In the genomic region with DNA sequence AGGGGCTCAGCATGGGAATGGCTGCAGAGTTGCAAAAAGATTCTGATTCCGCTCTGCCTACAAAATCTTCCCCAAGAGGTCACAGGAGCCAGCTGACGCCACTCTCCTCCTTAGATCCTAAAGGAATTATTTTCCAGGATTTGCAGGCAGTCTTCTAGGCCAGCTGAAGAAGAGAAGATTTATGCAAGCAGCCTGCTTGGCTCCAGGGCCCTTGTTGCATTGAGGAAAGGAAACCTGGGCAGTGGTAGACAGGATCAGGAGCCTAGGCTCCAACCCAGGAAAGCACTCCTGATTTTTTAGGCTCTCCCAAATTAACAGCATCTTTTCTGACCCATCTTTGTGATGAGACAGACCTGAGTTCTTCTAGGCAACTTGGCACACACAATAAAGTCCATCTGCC, we compare ENCODE assay signal across 13 cellular contexts.
A peak's percentile ranks its signal among the peaks of the same experiment; 100 is the strongest.
DNase-seq lines count a peak whose midpoint lies in the region; ATAC-seq, FAIRE-seq and TF ChIP-seq lines count a peak whose summit lies in the region.
"Had no signal": no experiment of that assay in that cellular context is flagged by ENCODE, and none has a peak within 500 bp of the region (broad histone marks: within the 10 kb centered on the region; RNA-seq: fewer than 3 reads in every experiment).

No MANE protein-coding gene starts in this region.

- TF ChIP-seq RAD21 in H1 (IDR thresholded peaks at IDR 0.05 in 1 of 2, conservative IDR thresholded peaks at IDR 0.05 in 1 of 2; ENCODE audit: low read depth in 2 of 2, low read length in 2 of 2) = peak in 1 of 2 experiments; percentile 13; a peak in 1 of 4 replicates
- TF ChIP-seq RAD21 in HepG2 (CRISPR knock-in tag; IDR thresholded peaks at IDR 0.05) = no peak

- H3K4me3 ChIP-seq in GM23338 (no peak overlapping the region), H1 (ENCODE audit: extremely low read depth in 1 of 4, insufficient read depth in 2 of 4, low read depth in 3 of 4, low read length in 4 of 4) (no peak overlapping the region), HepG2 (replicated peaks in 1 of 3; ENCODE audit: insufficient read depth in 1 of 3, low read depth in 2 of 3, low read length in 3 of 3) (no peak overlapping the region)
- H3K4me3 ChIP-seq: SK-N-MC had no signal

- no TSS peak for BruUV-seq in HepG2 (replicated peaks; lab: Mats Ljungman, UMichigan)

- H3K14ac ChIP-seq in H1 (ENCODE audit: insufficient read length) = no peak overlapping the region

- TF ChIP-seq EP300 in H1 (IDR thresholded peaks at IDR 0.05; ENCODE audit: borderline replicate concordance in 1 of 2, low read depth in 2 of 2, low read length in 2 of 2) = no peak
- no peak for TF ChIP-seq EP300 in HepG2 (IDR thresholded peaks at IDR 0.05; ENCODE audit: low read depth in 2 of 2, low read length in 2 of 2)
- no peak for TF ChIP-seq EP300 in HepG2 (CRISPR knock-in tag; IDR thresholded peaks at IDR 0.05; ENCODE audit: borderline replicate concordance)

- 0 out of 2 replicates have a peak overlapping the region, but pooled peaks have one; percentile 48 for H2BK5ac ChIP-seq in H1 (ENCODE audit: low read depth, low read length)

- no peaks in the 10 kb centered on the region for H3K9me2 ChIP-seq in GM23338 (ENCODE audit: insufficient read depth)

- CTCF ChIA-PET in H1 (lab: Charles Lee; ENCODE audit: partially characterized antibody) = interaction anchor here (0.6 to 2.1 kb wide), 4 partner anchors 13 to 937 kb away, joined by 3 to 6 read pairs (median 3); no protein-coding TSS in a partner anchor
- CTCF ChIA-PET in HepG2 (lab: Yijun Ruan, JAX; ENCODE audit: low intra/inter-chr PET ratio, low total read pairs) = no interaction called here

- H3K56ac ChIP-seq in H1 (replicated peaks; ENCODE audit: insufficient read length, low read depth, low read length) = no peak overlapping the region

- peak; percentile 32 for DNase-seq in GM23338 (ENCODE audit: low spot score)
- peak; percentile 44 for DNase-seq in NCI-H2227 treated with DMSO at 0.1 percent for 48 hours (lab: John Stamatoyannopoulos, UW)
- no peak for DNase-seq in H1 (ENCODE audit: low read depth in 1 of 2, low spot score in 2 of 2)
- no peak for DNase-seq in 8988T
- no peak for DNase-seq in HepG2 (ENCODE audit: low spot score)
- no peak for DNase-seq in NCI-H774 (lab: John Stamatoyannopoulos, UW)
- no peak for DNase-seq in ACHN
- DNase-seq: CD4-positive, CD25-positive, alpha-beta regulatory T cell; NCI-H1048; NCI-H1694 treated with DMSO at 0.1 percent for 48 hours had no signal

- no peaks in the 10 kb centered on the region for H3K23me2 ChIP-seq in H1 (ENCODE audit: low read depth, low read length)

- H2AFZ ChIP-seq in GM23338 = peak overlapping the region; percentile 67; the same call in 1 of the 2 replicates
- H2AFZ ChIP-seq in H1 (ENCODE audit: low read length) = peak overlapping the region; percentile 96; the same call in 1 of the 2 replicates
- H2AFZ ChIP-seq in HepG2 (ENCODE audit: low read length) = no peak overlapping the region

- H2BK20ac ChIP-seq in H1 (ENCODE audit: low read length) = peak overlapping the region; percentile 23; the same call in 1 of the 2 replicates

- H3F3A ChIP-seq in GM23338 (replicated peaks; ENCODE audit: low read depth) = no peaks in the 10 kb centered on the region

- H3K27me3 Mint-ChIP-seq in GM23338 (ENCODE audit: insufficient read depth, low read depth, poor library complexity) (peaks cover 3% of the 10 kb centered on the region), nephron (ENCODE audit: low read depth) (no peaks in the 10 kb centered on the region)

- ATAC-seq in GM23338 (peak; percentile 75), HepG2 (no peak)

- H4K91ac ChIP-seq in H1 (replicated peaks; ENCODE audit: insufficient read length, low read length) = no peak overlapping the region

- H3K27ac ChIP-seq in GM23338 (ENCODE audit: low read depth) (no peak overlapping the region), H1 (ENCODE audit: low read depth, low read length) (no peak overlapping the region), HepG2 (ENCODE audit: extremely low read length, insufficient read depth, low read length) (no peak overlapping the region)
- H3K27ac ChIP-seq: SK-N-MC had no signal

- H4K20me1 ChIP-seq in GM23338 (replicated peaks; ENCODE audit: insufficient read depth) = no peaks in the 10 kb centered on the region
- no peaks in the 10 kb centered on the region for H4K20me1 ChIP-seq in H1 (replicated peaks in 1 of 2; ENCODE audit: control insufficient read depth in 1 of 2, insufficient read depth in 2 of 2, low read length in 2 of 2)
- H4K20me1 ChIP-seq in HepG2 (ENCODE audit: insufficient read depth, low read length) = no peaks in the 10 kb centered on the region

- H3K79me1 ChIP-seq in H1 (ENCODE audit: low read depth, low read length) = no peaks in the 10 kb centered on the region

- H3K23ac ChIP-seq in H1 (ENCODE audit: insufficient read length) = no peak overlapping the region

- H4K8ac ChIP-seq in H1 (ENCODE audit: extremely low read depth, insufficient read depth, low read length) = no peak overlapping the region

- no peak for TF ChIP-seq CTCF in GM23338 (conservative IDR thresholded peaks at IDR 0.05; ENCODE audit: low read depth in 2 of 2)
- TF ChIP-seq CTCF in H1 (IDR thresholded peaks at IDR 0.05; ENCODE audit: control extremely low read depth in 1 of 3, insufficient read depth in 1 of 3, low read depth in 1 of 3, low read length in 3 of 3) = no peak
- no peak for TF ChIP-seq CTCF in nephron (IDR thresholded peaks at IDR 0.05; ENCODE audit: unreplicated experiment in 3 of 3)
- TF ChIP-seq CTCF in HepG2 (CRISPR knock-in tag; IDR thresholded peaks at IDR 0.05) = no peak

- peak overlapping the region; percentile 18 for H2BK120ac ChIP-seq in H1 (replicated peaks; ENCODE audit: low read depth, low read length)

- TF ChIP-seq POLR2A in H1 (IDR thresholded peaks at IDR 0.05; ENCODE audit: control extremely low read depth in 1 of 2, low read depth in 2 of 2, low read length in 2 of 2) (no peak), HepG2 (IDR thresholded peaks at IDR 0.05; ENCODE audit: insufficient read depth in 1 of 2, low read depth in 2 of 2, low read length in 2 of 2) (no peak)

- H3K79me2 ChIP-seq in GM23338 (replicated peaks; ENCODE audit: insufficient read depth) = no peaks in the 10 kb centered on the region
- no peaks in the 10 kb centered on the region for H3K79me2 ChIP-seq in H1 (ENCODE audit: control insufficient read depth in 1 of 2, insufficient read depth in 2 of 2, low read length in 2 of 2)
- H3K79me2 ChIP-seq in HepG2 (ENCODE audit: insufficient read depth, low read length) = no peaks in the 10 kb centered on the region

- H4K5ac ChIP-seq in H1 (ENCODE audit: insufficient read length, low read depth, low read length) = no peak overlapping the region

- H3K9me3 Mint-ChIP-seq in GM23338 (no peaks in the 10 kb centered on the region), nephron (no peaks in the 10 kb centered on the region)

- H3K27ac Mint-ChIP-seq in GM23338 = 0 out of 2 replicates have a peak overlapping the region, but pooled peaks have one; percentile 38
- peak overlapping the region in 2 of 3 experiments; percentile 52 to 65 for H3K27ac Mint-ChIP-seq in nephron
- H3K27ac Mint-ChIP-seq: B cell; CD4-positive, CD25-positive, alpha-beta regulatory T cell had no signal

- H2BK12ac ChIP-seq in H1 (ENCODE audit: low read depth, low read length) = 0 out of 2 replicates have a peak overlapping the region, but pooled peaks have one; percentile 68

- 79% methylated on average over 2 of the region's 2 CpGs; no CpG with 5 or more reads in 1 of the 2 experiments for WGBS in H1 (ENCODE audit: extremely low coverage in 1 of 2, insufficient coverage in 1 of 2, insufficient read length in 1 of 2, insufficient replicate concordance in 2 of 2, low coverage in 1 of 2, low lambda C conversion rate in 2 of 2, missing lambda C conversion rate in 1 of 2), 2 experiments
- WGBS in HepG2 (ENCODE audit: low lambda C conversion rate) = 56% methylated on average over 2 of the region's 2 CpGs

- H3K27me3 ChIP-seq in GM23338 (ENCODE audit: insufficient read depth) (no peaks in the 10 kb centered on the region), H1 (replicated peaks in 1 of 4; ENCODE audit: control insufficient read depth in 3 of 4, extremely low read depth in 1 of 4, insufficient read depth in 3 of 4, low read length in 3 of 4) (no peaks in the 10 kb centered on the region), HepG2 (ENCODE audit: control insufficient read depth in 1 of 2, insufficient read depth in 2 of 2, low read length in 2 of 2) (0 out of 5 replicates have a peak, but pooled peaks cover 0 to 1% of the 10 kb centered on the region in 2 experiments)

- H3K4me1 Mint-ChIP-seq in GM23338 (peaks cover 36% of the 10 kb centered on the region), nephron (peaks cover 51% of the 10 kb centered on the region)
- H3K4me1 Mint-ChIP-seq: B cell; CD4-positive, CD25-positive, alpha-beta regulatory T cell had no signal

- H3K36me3 Mint-ChIP-seq in GM23338 (ENCODE audit: low read depth) (no peaks in the 10 kb centered on the region), nephron (ENCODE audit: low read depth) (no peaks in the 10 kb centered on the region)
- H3K36me3 Mint-ChIP-seq: CD4-positive, CD25-positive, alpha-beta regulatory T cell had no signal

- H3K4me3 Mint-ChIP-seq in GM23338 = no peak overlapping the region
- no peak overlapping the region for H3K4me3 Mint-ChIP-seq in nephron
- H3K4me3 Mint-ChIP-seq: B cell; CD4-positive, CD25-positive, alpha-beta regulatory T cell had no signal

- H3K4me2 ChIP-seq in GM23338 = no peak overlapping the region
- H3K4me2 ChIP-seq in H1 (ENCODE audit: insufficient read depth in 1 of 2, low read depth in 2 of 2, low read length in 2 of 2) = no peak overlapping the region
- no peak overlapping the region for H3K4me2 ChIP-seq in HepG2 (ENCODE audit: low read depth, low read length)

- no peak for FAIRE-seq in H1 (lab: Jason Lieb, UNC)
- no peak for FAIRE-seq in HepG2 (lab: Jason Lieb, UNC)

- H2BK15ac ChIP-seq in H1 (ENCODE audit: low read length) = no peak overlapping the region

- peaks cover 16% of the 10 kb centered on the region for H3K4me1 ChIP-seq in GM23338 (ENCODE audit: insufficient read depth)
- peaks cover 1 to 19% (median 11%) of the 10 kb centered on the region in 4 experiments; a peak in 6 of 7 replicates for H3K4me1 ChIP-seq in H1 (replicated peaks in 1 of 4; ENCODE audit: control insufficient read depth in 3 of 4, insufficient read depth in 4 of 4, low read length in 3 of 4)
- no peaks in the 10 kb centered on the region; the same call in 1 of the 2 replicates for H3K4me1 ChIP-seq in HepG2 (ENCODE audit: insufficient read depth, low read length)

- H3K9me3 ChIP-seq in H1 (ENCODE audit: insufficient read depth in 2 of 2, low read depth in 1 of 2, low read length in 1 of 2) = no peaks in the 10 kb centered on the region
- H3K9me3 ChIP-seq in HepG2 (ENCODE audit: low read length) = no peaks in the 10 kb centered on the region

- H3K9ac ChIP-seq in H1 (replicated peaks in 1 of 4; ENCODE audit: extremely low read depth in 1 of 4, low read depth in 3 of 4, low read length in 3 of 4) (no peak overlapping the region), HepG2 (ENCODE audit: insufficient read depth, low read depth, low read length) (no peak overlapping the region)

- intact Hi-C loops in HepG2 (cut with micrococcal nuclease; ENCODE audit: unreplicated experiment) = loop anchor here (5.0 to 10.0 kb wide), 3 partner anchors 116 to 1024 kb away; partner anchors contain the start of gene TFAP2B

- in situ Hi-C loops in HepG2 (cut with HindIII; ENCODE audit: extremely low pct_ligation_motif_present, low pct_unique_long_range_greater_than_20kb) (loop anchor here (5.0 kb wide), 1 partner anchor 116 kb away; no protein-coding TSS in a partner anchor), ACHN (cut with HindIII; ENCODE audit: low pct_ligation_motif_present, low pct_unique_long_range_greater_than_20kb, low sequenced_read_pairs) (no loop called here)

- POLR2A ChIA-PET in H1 (lab: Charles Lee; ENCODE audit: partially characterized antibody) = no interaction called here
- POLR2A ChIA-PET in HepG2 (lab: Yijun Ruan, JAX) = no interaction called here

- H3K18ac ChIP-seq in H1 (ENCODE audit: extremely low read depth, low read length) = 0 out of 2 replicates have a peak overlapping the region, but pooled peaks have one; percentile 38

- H3K36me3 ChIP-seq in GM23338 (ENCODE audit: insufficient read depth) = no peaks in the 10 kb centered on the region
- no peaks in the 10 kb centered on the region for H3K36me3 ChIP-seq in H1 (ENCODE audit: control insufficient read depth in 2 of 4, insufficient read depth in 4 of 4, low read length in 3 of 4)
- no peaks in the 10 kb centered on the region for H3K36me3 ChIP-seq in HepG2 (replicated peaks in 1 of 2; ENCODE audit: control insufficient read depth in 1 of 2, insufficient read depth in 2 of 2, low read length in 2 of 2)

- H3K4ac ChIP-seq in H1 (replicated peaks; ENCODE audit: insufficient read length, low read depth, low read length) = peak overlapping the region; percentile 15

- H2AK5ac ChIP-seq in H1 (ENCODE audit: low read depth, low read length) = no peak overlapping the region

Comparison
In these comparisons a context has a peak if more than half of its experiments do, and no peak if none do; other contexts are left out.
1. DNase-seq: peak in GM23338 (single experiment) and NCI-H2227 treated with DMSO at 0.1 percent for 48 hours (single experiment); none in H1 (0 of 2), 8988T (single experiment), HepG2 (single experiment), NCI-H774 (single experiment) and ACHN (single experiment).